23 cellular contexts compared by ENCODE assay signal in the genomic region with DNA sequence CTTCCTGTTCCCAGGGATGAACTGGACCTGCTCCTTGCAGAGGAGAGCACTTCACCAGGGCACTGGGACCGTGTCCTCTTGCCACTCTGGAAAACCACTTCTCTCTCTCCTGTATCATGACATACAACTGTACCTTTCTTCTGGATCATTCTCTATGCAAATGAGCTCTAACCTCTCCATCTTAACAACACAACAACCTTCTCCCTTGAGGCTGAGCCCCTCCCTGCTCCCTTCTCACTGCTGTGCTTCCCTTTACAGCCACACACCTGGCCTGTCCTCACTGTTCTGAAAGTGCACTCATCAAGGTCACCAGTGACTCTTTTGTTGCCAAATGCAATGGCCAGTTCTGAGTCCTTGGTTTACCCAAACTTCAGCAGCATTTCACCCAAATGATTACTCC. TPM values are rescaled to one million over a fixed set of nuclear protein-coding genes. Genes with fewer than 3 reads are reported as not detected.
A peak's percentile ranks its signal among the peaks of the same experiment; 100 is the strongest.
DNase-seq lines count a peak whose midpoint lies in the region; ATAC-seq, FAIRE-seq and TF ChIP-seq lines count a peak whose summit lies in the region.
"Had no signal": no experiment of that assay in that cellular context is flagged by ENCODE, and none has a peak within 500 bp of the region (broad histone marks: within the 10 kb centered on the region; RNA-seq: fewer than 3 reads in every experiment).

No MANE protein-coding gene starts in this region.

- H3K27ac ChIP-seq in right lobe of liver = no peak overlapping the region
- H3K27ac ChIP-seq: left lung, thyroid gland had no signal

- no peaks in the 10 kb centered on the region for H3K36me3 ChIP-seq in right lobe of liver
- H3K36me3 ChIP-seq: left lung, thyroid gland had no signal

- no peak for TF ChIP-seq POLR2A in right lobe of liver (IDR thresholded peaks at IDR 0.05)

- no peaks in the 10 kb centered on the region for H3K4me1 ChIP-seq in right lobe of liver

- no peaks in the 10 kb centered on the region for H3K9me3 ChIP-seq in right lobe of liver
- H3K9me3 ChIP-seq: thyroid gland had no signal

- H3K27me3 ChIP-seq in right lobe of liver = no peaks in the 10 kb centered on the region
- H3K27me3 ChIP-seq: left lung, thyroid gland had no signal

- H3K36me3 Mint-ChIP-seq in CD14-positive monocyte = peaks cover 0 to 4% of the 10 kb centered on the region in 2 donors

- intact Hi-C loops in CD14-positive monocyte (cut with micrococcal nuclease) = no loop called here
- intact Hi-C loops in left colon (cut with DNase I, micrococcal nuclease) = no loop called here
- intact Hi-C loops in right lobe of liver (cut with DNase I) = no loop called here

- H3K4me3 ChIP-seq in right lobe of liver = no peak overlapping the region
- H3K4me3 ChIP-seq: left lung, thyroid gland had no signal

- DNase-seq in CD14-positive monocyte (ENCODE audit: low spot score) (no peak), GM19239 (ENCODE audit: insufficient read length, low spot score) (no peak), NCI-H69 (lab: John Stamatoyannopoulos, UW) (peak; percentile 10), left colon (no peak), RKO (ENCODE audit: low spot score) (no peak), DMS53 treated with DMSO at 0.1 percent for 48 hours (lab: John Stamatoyannopoulos, UW; ENCODE audit: unreplicated experiment) (no peak), right lobe of liver (no peak)
- DNase-seq: activated CD4-positive, alpha-beta T cell treated with anti-CD3 and anti-CD28 coated beads for 1 hour; activated naive CD8-positive, alpha-beta T cell treated with anti-CD3 and anti-CD28 coated beads, Interleukin-2, amount 10 ng/mL, durations not matched to agents 7 days and 5 days; CD4-positive, CD25-positive, alpha-beta regulatory T cell; glutamatergic neuron; GOT3; KG1; left lung; NCI-H2029 treated with DMSO at 0.1 percent for 48 hours; NCI-H510A; stimulated activated CD4-positive, alpha-beta T cell treated with anti-CD3 and anti-CD28 coated beads, Interleukin-2, amount 100 ng/mL, for 24 hours; stimulated activated naive CD8-positive, alpha-beta T cell treated with anti-CD3 and anti-CD28 coated beads, Interleukin-15, Interleukin-2, amounts not matched to agents 100 U/mL and 50 U/mL, for 24 hours; thyroid gland had no signal

- ATAC-seq in left colon (peak; percentile 26), GM21367 (IDR thresholded peaks at IDR 0.05; ENCODE audit: unreplicated experiment) (no peak), right lobe of liver (no peak)
- ATAC-seq: left lung; stimulated activated naive CD8-positive, alpha-beta T cell treated with anti-CD3 and anti-CD28 coated beads, Interleukin-15, Interleukin-2, amounts not matched to agents 100 U/mL and 50 U/mL, for 24 hours had no signal

- H3K27me3 Mint-ChIP-seq in CD14-positive monocyte (ENCODE audit: low read depth in 3 of 3) = no peaks in the 10 kb centered on the region
- H3K27me3 Mint-ChIP-seq: activated naive CD8-positive, alpha-beta T cell treated with anti-CD3 and anti-CD28 coated beads, Interleukin-2, amount 10 ng/mL, durations not matched to agents 7 days and 5 days; CD4-positive, CD25-positive, alpha-beta regulatory T cell; progenitor cell of endocrine pancreas had no signal

- no peak overlapping the region for H3K4me3 Mint-ChIP-seq in CD14-positive monocyte
- H3K4me3 Mint-ChIP-seq: activated naive CD8-positive, alpha-beta T cell treated with anti-CD3 and anti-CD28 coated beads, Interleukin-2, amount 10 ng/mL, durations not matched to agents 7 days and 5 days; CD4-positive, CD25-positive, alpha-beta regulatory T cell; mesothelial cell of epicardium; neural crest cell had no signal

- H3K4me1 Mint-ChIP-seq in CD14-positive monocyte = peaks cover 50% of the 10 kb centered on the region

- peak overlapping the region in 4 of 7 donors; percentile 57 to 79 (median 70) for H3K27ac Mint-ChIP-seq in CD14-positive monocyte
- H3K27ac Mint-ChIP-seq: activated naive CD8-positive, alpha-beta T cell treated with anti-CD3 and anti-CD28 coated beads, Interleukin-2, amount 10 ng/mL, durations not matched to agents 7 days and 5 days; mesothelial cell of epicardium; progenitor cell of endocrine pancreas had no signal

- TF ChIP-seq CTCF in CD14-positive monocyte (IDR thresholded peaks at IDR 0.05) (no peak), right lobe of liver (IDR thresholded peaks at IDR 0.05) (no peak)

- WGBS in right lobe of liver (ENCODE audit: insufficient coverage, low coverage, low lambda C conversion rate, missing lambda C conversion rate) = 75% methylated on average over 1 of the region's 1 CpG

- peaks cover 5 to 20% (median 12%) of the 10 kb centered on the region in 7 donors for H3K9me3 Mint-ChIP-seq in CD14-positive monocyte

- peak; percentile 87 for FAIRE-seq in GM19239 (lab: Jason Lieb, UNC)

RNA-seq across cellular contexts. Expression of gene MRPS6, which starts 54.5 kb away (rescaled TPM):
- 100 to 1,000 TPM; 101 to 124 TPM for polyA plus RNA-seq in CD14-positive monocyte
- total RNA-seq in left colon = 10 to 100 TPM; 42.3 to 54.7 TPM
- total RNA-seq in right lobe of liver = 10 to 100 TPM; 16.0 to 30.0 (median 24.5) TPM

RNA-seq across cellular contexts. Expression of gene SLC5A3, which starts 54.5 kb away (rescaled TPM):
- polyA plus RNA-seq in CD14-positive monocyte = 1 to 10 TPM; 1.2 to 1.6 TPM
- total RNA-seq in left colon (10 to 100 TPM; 14.6 to 19.2 TPM), right lobe of liver (10 to 100 TPM in 3 of 6 experiments, 1 to 10 TPM in 3; 8.0 to 12.7 (median 10.1) TPM)
